24 cellular contexts compared by ENCODE assay signal in the genomic region with DNA sequence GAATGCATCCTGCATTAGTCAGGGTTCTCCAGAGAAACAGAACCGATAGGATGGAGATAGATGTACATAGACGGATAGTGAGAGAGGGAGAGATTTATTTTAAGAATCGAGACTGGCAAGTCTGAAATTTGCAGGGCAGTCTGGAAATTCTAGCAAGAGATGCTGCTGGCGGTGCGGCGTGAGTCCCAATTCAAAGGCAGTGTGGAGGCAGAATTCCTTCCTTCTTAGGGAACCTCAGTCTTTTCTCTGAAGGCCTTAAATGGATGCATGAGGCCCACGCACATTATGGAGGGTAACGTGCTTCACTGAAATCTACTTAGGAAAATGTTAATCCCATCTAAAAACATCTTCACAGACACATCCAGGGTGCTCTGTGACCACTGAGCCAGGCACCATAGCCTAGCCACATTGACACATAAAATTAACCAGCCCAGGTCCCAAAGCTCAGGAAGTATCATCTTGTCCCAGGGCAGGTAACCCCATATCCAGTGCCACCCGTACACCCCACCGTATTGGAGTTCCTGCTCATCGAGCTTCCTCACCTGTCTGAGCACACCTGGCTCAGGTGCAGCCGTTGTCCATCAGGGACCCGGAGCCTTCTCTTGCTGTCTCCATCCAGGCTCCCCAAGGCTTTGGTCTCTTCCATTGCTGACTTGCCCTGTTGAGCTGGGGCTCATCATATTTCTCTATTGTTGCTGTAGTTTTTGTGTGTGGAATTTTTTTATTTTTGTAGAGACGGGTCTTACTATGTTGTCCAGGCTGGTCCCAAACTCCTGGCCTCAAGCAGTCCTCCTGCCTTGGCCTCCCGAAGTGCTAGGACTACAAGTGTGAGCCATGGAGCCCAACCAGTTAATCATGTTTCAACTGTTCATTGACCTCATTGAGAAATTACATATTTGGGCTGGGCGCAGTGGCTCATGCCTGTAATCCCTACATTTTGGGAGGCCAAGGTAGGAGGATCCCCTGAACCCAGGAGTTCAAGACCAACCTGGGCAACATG. TPM values are rescaled to one million over a fixed set of nuclear protein-coding genes. Genes with fewer than 3 reads are reported as not detected.
DNase-seq lines count a peak whose midpoint lies in the region; ATAC-seq, FAIRE-seq and TF ChIP-seq lines count a peak whose summit lies in the region.
"Had no signal": no experiment of that assay in that cellular context is flagged by ENCODE, and none has a peak within 500 bp of the region (broad histone marks: within the 10 kb centered on the region; RNA-seq: fewer than 3 reads in every experiment).

No MANE protein-coding gene starts in this region.

- DNase-seq in Ammon's horn (ENCODE audit: low spot score) (peak; percentile 24), endothelial cell of umbilical vein (ENCODE audit: low read depth, low spot score) (no peak), osteoblast (ENCODE audit: insufficient read length, low spot score, missing footprints) (peak; percentile 52), NCI-H345 treated with DMSO at 0.1 percent for 48 hours (lab: John Stamatoyannopoulos, UW; ENCODE audit: unreplicated experiment) (no peak), NCI-H1417 treated with DMSO at 0.1 percent for 48 hours (lab: John Stamatoyannopoulos, UW) (no peak)
- DNase-seq: BE2C, DMS79 treated with DMSO at 0.1 percent for 48 hours, KG1, NCI-H1105, NCI-H1694, NCI-H2081, NCI-H2171, NCI-H345, NCI-H524 treated with DMSO at 0.1 percent for 48 hours, OCI-M1 had no signal

- no peak overlapping the region for H3K4me2 ChIP-seq in endothelial cell of umbilical vein (ENCODE audit: insufficient read depth, low read length)
- H3K4me2 ChIP-seq in osteoblast (ENCODE audit: insufficient read depth, low read length): no peak overlapping the region

- dilution Hi-C loops in endothelial cell of umbilical vein (cut with MboI; ENCODE audit: extremely low pct_ligation_motif_present, low sequenced_read_pairs): no loop called here

- H3K9me3 ChIP-seq in HEK293 (ENCODE audit: control insufficient read depth, insufficient read depth, low read depth, low read length) (no peaks in the 10 kb centered on the region), endothelial cell of umbilical vein (replicated peaks; ENCODE audit: control insufficient read depth, insufficient read depth, low read length) (no peaks in the 10 kb centered on the region), osteoblast (ENCODE audit: low read depth, low read length) (no peaks in the 10 kb centered on the region)
- H3K9me3 ChIP-seq: BE2C, HAP-1, SJSA1 had no signal

- H3K27ac ChIP-seq in HEK293 (ENCODE audit: extremely low read depth, low read depth, low read length) (no peak overlapping the region), endothelial cell of umbilical vein (ENCODE audit: insufficient read depth, low read depth, low read length) (no peak overlapping the region), osteoblast (ENCODE audit: low read depth, low read length) (no peak overlapping the region)
- H3K27ac ChIP-seq: SJSA1 had no signal

- no peaks in the 10 kb centered on the region for H3K27me3 ChIP-seq in endothelial cell of umbilical vein (ENCODE audit: control insufficient read depth in 2 of 2, insufficient read depth in 2 of 2, low read length in 2 of 2)
- H3K27me3 ChIP-seq in osteoblast (ENCODE audit: insufficient read depth, low read length): no peaks in the 10 kb centered on the region
- H3K27me3 ChIP-seq: BE2C, SJSA1 had no signal

- intact Hi-C loops in endothelial cell of umbilical vein (cut with micrococcal nuclease): no loop called here

- TF ChIP-seq CTCF in HEK293 (tag by site-specific recombination; IDR thresholded peaks at IDR 0.05): no peak
- TF ChIP-seq CTCF in endothelial cell of umbilical vein (IDR thresholded peaks at IDR 0.05; ENCODE audit: extremely low read depth in 1 of 2, insufficient read depth in 1 of 2, low read depth in 1 of 2, low read length in 2 of 2): no peak
- TF ChIP-seq CTCF in osteoblast (IDR thresholded peaks at IDR 0.05; ENCODE audit: extremely low read depth, low read depth, low read length): no peak

- H4K20me1 ChIP-seq in endothelial cell of umbilical vein (replicated peaks; ENCODE audit: control insufficient read depth, extremely low read depth, insufficient read depth, low read length): no peaks in the 10 kb centered on the region
- H4K20me1 ChIP-seq in osteoblast (ENCODE audit: insufficient read depth, low read length): no peaks in the 10 kb centered on the region

- no TSS peak for BruUV-seq in endothelial cell of umbilical vein (replicated peaks; lab: Mats Ljungman, UMichigan)

- H3K36me3 ChIP-seq in HEK293 (ENCODE audit: control insufficient read depth in 2 of 2, insufficient read depth in 1 of 2, low read length in 2 of 2) (no peaks in the 10 kb centered on the region), endothelial cell of umbilical vein (ENCODE audit: control insufficient read depth in 2 of 2, extremely low read depth in 1 of 2, insufficient read depth in 2 of 2, low read length in 2 of 2) (no peaks in the 10 kb centered on the region), osteoblast (ENCODE audit: insufficient read depth, low read length) (no peaks in the 10 kb centered on the region)
- H3K36me3 ChIP-seq: BE2C, HAP-1, SJSA1 had no signal

- TF ChIP-seq POLR2A in endothelial cell of umbilical vein (IDR thresholded peaks at IDR 0.05; ENCODE audit: low read depth, low read length): no peak

- ATAC-seq in GM19452 (IDR thresholded peaks at IDR 0.05; ENCODE audit: unreplicated experiment) (no peak), GM21515 (IDR thresholded peaks at IDR 0.05; ENCODE audit: unreplicated experiment) (no peak)

- no peaks in the 10 kb centered on the region for H3K9me1 ChIP-seq in endothelial cell of umbilical vein (replicated peaks; ENCODE audit: control insufficient read depth, extremely low read depth, insufficient read depth, low read length)

- no peak overlapping the region for H2AFZ ChIP-seq in endothelial cell of umbilical vein (ENCODE audit: low read depth, low read length)
- H2AFZ ChIP-seq in osteoblast (ENCODE audit: low read length): no peak overlapping the region

- H3K79me2 ChIP-seq in endothelial cell of umbilical vein (ENCODE audit: control insufficient read depth, insufficient read depth, low read length): no peaks in the 10 kb centered on the region
- no peaks in the 10 kb centered on the region for H3K79me2 ChIP-seq in osteoblast (ENCODE audit: insufficient read depth, low read length)

- H3K4me1 ChIP-seq in HEK293 (ENCODE audit: control insufficient read depth, insufficient read depth, low read length) (no peaks in the 10 kb centered on the region), endothelial cell of umbilical vein (ENCODE audit: control insufficient read depth, extremely low read depth, insufficient read depth, low read length) (no peaks in the 10 kb centered on the region), osteoblast (ENCODE audit: insufficient read depth, low read length) (no peaks in the 10 kb centered on the region)
- H3K4me1 ChIP-seq: BE2C, SJSA1 had no signal

- peak; percentile 35 for FAIRE-seq in endothelial cell of umbilical vein (lab: Jason Lieb, UNC)
- FAIRE-seq: GM12891, RCC 7860 had no signal

- no peak overlapping the region for H3K9ac ChIP-seq in endothelial cell of umbilical vein (replicated peaks; ENCODE audit: extremely low read depth, insufficient read depth, low read length)

- H3K4me3 ChIP-seq in HEK293 (ENCODE audit: low read depth, low read length) (no peak overlapping the region), endothelial cell of umbilical vein (replicated peaks in 1 of 3; ENCODE audit: insufficient read depth in 1 of 3, low read depth in 1 of 3, low read length in 3 of 3) (no peak overlapping the region), osteoblast (ENCODE audit: insufficient read depth, low read length) (no peak overlapping the region)
- H3K4me3 ChIP-seq: HAP-1, SJSA1 had no signal

- POLR2A ChIA-PET in HEK293 (lab: Yijun Ruan, JAX): no interaction called here
- POLR2A ChIA-PET in endothelial cell of umbilical vein (lab: Charles Lee): no interaction called here

- CTCF ChIA-PET in HEK293 (lab: Yijun Ruan, JAX) (interaction anchor here (0.5 kb wide), 2 partner anchors 344 to 639 kb away, joined by 3 read pairs; no protein-coding TSS in a partner anchor), endothelial cell of umbilical vein (lab: Charles Lee) (no interaction called here)

TF ChIP-seq in HEK293, 187 proteins besides CTCF, POLR2A, EP300 and RAD21:
- TF ChIP-seq ZNF214 (tag by site-specific recombination; IDR thresholded peaks at IDR 0.05; ENCODE audit: borderline replicate concordance) (no peak), ZNF121 (tag by site-specific recombination; IDR thresholded peaks at IDR 0.05) (peak; percentile 85)

TF ChIP-seq in endothelial cell of umbilical vein, 7 proteins besides CTCF, POLR2A, EP300 and RAD21 (continues in another document):
- no peak for TF ChIP-seq GATA2 (IDR thresholded peaks at IDR 0.05; ENCODE audit: insufficient read depth, insufficient read length, low read depth, low read length)
- no peak for TF ChIP-seq MAX (IDR thresholded peaks at IDR 0.05; ENCODE audit: insufficient read depth, insufficient read length)
- TF ChIP-seq POLR2AphosphoS5 (IDR thresholded peaks at IDR 0.05; ENCODE audit: insufficient read depth, low read depth, low read length): no peak
- no peak for TF ChIP-seq JUN (IDR thresholded peaks at IDR 0.05; ENCODE audit: borderline replicate concordance, insufficient read depth, insufficient read length, low read depth)

RNA-seq across cellular contexts. Expression of gene PKNOX1, which starts 9.5 kb away (rescaled TPM):
- 16.6 and 19.3 TPM in 2 replicates for total RNA-seq in endothelial cell of umbilical vein
- polyA plus RNA-seq in endothelial cell of umbilical vein: 15.8 and 23.6 TPM in 2 replicates
- polyA plus RNA-seq in endothelial cell of umbilical vein (2011; cell fraction: cytosol; rRNA removed): 25.0 and 30.5 TPM in 2 replicates
- polyA plus RNA-seq in endothelial cell of umbilical vein (2011; cell fraction: nucleus; rRNA removed): 29.6 and 32.6 TPM in 2 replicates
- polyA plus RNA-seq in endothelial cell of umbilical vein (2012): 17.2 and 23.2 TPM in 2 replicates
- 41.7 and 44.5 TPM in 2 replicates for polyA minus RNA-seq in endothelial cell of umbilical vein
- 34.1 TPM for polyA minus RNA-seq in endothelial cell of umbilical vein (2011; cell fraction: cytosol; rRNA and poly(A)+ RNA removed)
- 19.1 and 33.3 TPM in 2 replicates for polyA minus RNA-seq in endothelial cell of umbilical vein (2011; cell fraction: nucleus; rRNA and poly(A)+ RNA removed)
- 11.9 and 15.9 TPM in 2 replicates for total RNA-seq in osteoblast

RNA-seq across cellular contexts. Expression of gene ERVH48-1, which starts 39.4 kb away (rescaled TPM):
- total RNA-seq in endothelial cell of umbilical vein (not detected in 2 replicates), osteoblast (not detected in 2 replicates)
- not detected in 2 replicates for polyA plus RNA-seq in endothelial cell of umbilical vein
- not detected in 2 replicates for polyA plus RNA-seq in endothelial cell of umbilical vein (2011; cell fraction: cytosol; rRNA removed)
- polyA plus RNA-seq in endothelial cell of umbilical vein (2011; cell fraction: nucleus; rRNA removed): not detected in 2 replicates
- not detected in 2 replicates for polyA plus RNA-seq in endothelial cell of umbilical vein (2012)
- polyA minus RNA-seq in endothelial cell of umbilical vein: 0.15 TPM in 1 of 2 replicates, not detected in the other
- polyA minus RNA-seq in endothelial cell of umbilical vein (2011; cell fraction: cytosol; rRNA and poly(A)+ RNA removed): 0.41 TPM
- not detected in 2 replicates for polyA minus RNA-seq in endothelial cell of umbilical vein (2011; cell fraction: nucleus; rRNA and poly(A)+ RNA removed)
- total RNA-seq: A172, HT1080, SJSA1 had no signal

Comparison
In these comparisons a context has a peak if more than half of its experiments do, and no peak if none do; other contexts are left out.
1. DNase-seq: peak in Ammon's horn (single experiment) and osteoblast (single experiment); none in endothelial cell of umbilical vein (single experiment), NCI-H345 treated with DMSO at 0.1 percent for 48 hours (single experiment) and NCI-H1417 treated with DMSO at 0.1 percent for 48 hours (single experiment).